21 cellular contexts compared by ENCODE assay signal in the genomic region with DNA sequence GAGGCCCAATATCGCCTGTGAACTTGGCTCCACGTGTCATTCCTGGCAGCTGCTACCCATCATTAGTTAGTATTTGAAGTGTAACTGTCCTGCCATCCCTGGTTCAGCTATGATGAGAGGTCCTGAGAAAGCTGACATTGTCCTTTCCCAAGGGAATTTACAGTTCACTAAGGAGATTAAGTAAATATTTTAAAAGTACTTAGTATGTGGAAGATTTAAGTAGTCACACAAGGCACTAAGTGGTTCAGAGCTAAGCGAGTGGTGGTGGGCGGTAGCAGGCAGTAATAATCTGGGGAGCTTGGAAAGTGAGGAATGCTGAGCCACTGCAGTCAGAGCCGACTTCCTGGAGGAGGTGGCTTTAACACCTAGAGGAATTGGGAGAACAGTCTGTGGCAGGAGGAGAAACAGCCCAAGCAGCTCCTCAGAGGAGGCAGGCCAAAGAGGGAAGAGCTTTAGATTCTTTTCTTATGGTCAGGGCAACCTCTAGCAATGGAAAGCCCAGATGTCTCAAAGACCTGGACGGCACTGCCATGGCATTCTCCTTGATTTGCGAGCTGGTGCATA.
"Had no signal": no experiment of that assay in that cellular context is flagged by ENCODE, and none has a peak within 500 bp of the region (broad histone marks: within the 10 kb centered on the region; RNA-seq: fewer than 3 reads in every experiment).

No MANE protein-coding gene starts in this region.

- H3K36me3 Mint-ChIP-seq: naive thymus-derived CD8-positive, alpha-beta T cell; stimulated activated effector memory CD8-positive, alpha-beta T cell treated with anti-CD3 and anti-CD28 coated beads, Interleukin-12 subunit alpha, Interleukin-12 subunit beta, amount 100 ng/mL, for 72 hours had no signal

- H3K9me3 ChIP-seq: heart left ventricle, mucosa of descending colon, neutrophil, right atrium auricular region, suprapubic skin, tibial artery, upper lobe of right lung, vagina had no signal

- H3K4me1 ChIP-seq: right atrium auricular region, suprapubic skin, tibial artery, vagina had no signal

- H3K4me2 ChIP-seq: smooth muscle cell had no signal

- H3K4me1 Mint-ChIP-seq: naive thymus-derived CD8-positive, alpha-beta T cell; stimulated activated effector memory CD8-positive, alpha-beta T cell treated with anti-CD3 and anti-CD28 coated beads, Interleukin-12 subunit alpha, Interleukin-12 subunit beta, amount 100 ng/mL, for 72 hours had no signal

- H3K4me3 ChIP-seq: coronary artery, heart left ventricle, mucosa of descending colon, right atrium auricular region, smooth muscle cell, suprapubic skin, tibial artery, upper lobe of right lung, vagina had no signal

- ATAC-seq: esophagus mucosa; heart left ventricle; left colon; mucosa of descending colon; naive thymus-derived CD8-positive, alpha-beta T cell; stimulated activated effector memory CD8-positive, alpha-beta T cell treated with anti-CD3 and anti-CD28 coated beads, Interleukin-12 subunit alpha, Interleukin-12 subunit beta, amount 100 ng/mL, for 72 hours; stimulated activated naive CD8-positive, alpha-beta T cell treated with anti-CD3 and anti-CD28 coated beads, Interleukin-15, Interleukin-2, amounts not matched to agents 100 U/mL and 50 U/mL, for 24 hours; upper lobe of right lung had no signal

- H3K27ac Mint-ChIP-seq: naive thymus-derived CD8-positive, alpha-beta T cell; stimulated activated effector memory CD8-positive, alpha-beta T cell treated with anti-CD3 and anti-CD28 coated beads, Interleukin-12 subunit alpha, Interleukin-12 subunit beta, amount 100 ng/mL, for 72 hours had no signal

- H3K4me3 Mint-ChIP-seq: naive thymus-derived CD8-positive, alpha-beta T cell; stimulated activated effector memory CD8-positive, alpha-beta T cell treated with anti-CD3 and anti-CD28 coated beads, Interleukin-12 subunit alpha, Interleukin-12 subunit beta, amount 100 ng/mL, for 72 hours had no signal

- H3K27me3 ChIP-seq: heart left ventricle, neutrophil, right atrium auricular region, suprapubic skin, tibial artery, upper lobe of right lung, vagina had no signal

- FAIRE-seq: frontal cortex had no signal

- DNase-seq: effector CD8-positive, alpha-beta T cell; heart left ventricle; hippocampal formation; left colon; mammary epithelial cell; mucosa of descending colon; naive thymus-derived CD8-positive, alpha-beta T cell; stimulated activated CD4-positive, alpha-beta T cell treated with anti-CD3 and anti-CD28 coated beads, Interleukin-2, amount 100 ng/mL, for 48 hours; stimulated activated CD8-positive, alpha-beta memory T cell treated with anti-CD3 and anti-CD28 coated beads, Interleukin-4, amount 100 ng/mL, for 48 hours; stimulated activated naive CD8-positive, alpha-beta T cell treated with anti-CD3 and anti-CD28 coated beads, Interleukin-15, Interleukin-2, amounts not matched to agents 100 U/mL and 50 U/mL, for 24 hours; tibial artery; upper lobe of right lung had no signal

- H3K36me3 ChIP-seq: heart left ventricle, neutrophil, right atrium auricular region, suprapubic skin, tibial artery, upper lobe of right lung, vagina had no signal

- H3K27ac ChIP-seq: coronary artery, heart left ventricle, neutrophil, right atrium auricular region, suprapubic skin, tibial artery, upper lobe of right lung, vagina had no signal
